8 cellular contexts compared by ENCODE assay signal in the genomic region with DNA sequence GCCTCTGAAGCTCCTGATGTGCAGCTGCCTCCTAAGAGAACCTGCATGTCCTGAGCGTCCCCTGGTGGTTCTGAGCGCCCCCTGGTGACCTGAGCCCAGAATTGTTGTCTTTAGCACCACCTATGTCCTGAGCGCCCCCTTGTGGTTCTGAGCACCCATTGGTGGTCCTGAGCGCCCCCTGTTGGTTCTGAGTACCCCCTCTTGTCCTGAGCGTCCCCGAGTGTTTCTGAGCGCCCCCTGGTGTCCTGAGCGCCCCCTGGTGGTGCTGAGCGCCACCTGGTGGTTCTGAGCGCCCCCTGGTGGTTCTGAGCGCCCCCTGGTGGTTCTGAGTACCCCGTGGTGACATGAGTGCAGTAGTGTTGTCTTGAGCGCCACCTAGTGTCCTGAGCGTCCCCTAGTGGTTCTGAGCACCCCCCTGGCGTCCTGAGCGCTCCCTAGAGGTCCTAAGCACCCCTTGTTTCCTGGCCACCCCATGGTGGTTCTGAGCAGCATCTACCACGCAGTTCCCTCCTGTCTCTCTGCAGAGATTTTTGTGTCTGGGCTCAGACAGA.
DNase-seq lines count a peak whose midpoint lies in the region; ATAC-seq, FAIRE-seq and TF ChIP-seq lines count a peak whose summit lies in the region.

No MANE protein-coding gene starts in this region.

- H2AFZ ChIP-seq in endothelial cell of umbilical vein (ENCODE audit: low read depth, low read length): no peak overlapping the region

- no TSS peak for BruUV-seq in endothelial cell of umbilical vein (replicated peaks; lab: Mats Ljungman, UMichigan)

- H3K27ac ChIP-seq in endothelial cell of umbilical vein (ENCODE audit: insufficient read depth, low read depth, low read length): no peak overlapping the region

- dilution Hi-C loops in endothelial cell of umbilical vein (cut with MboI; ENCODE audit: extremely low pct_ligation_motif_present, low sequenced_read_pairs): no loop called here

- peak; percentile 89 for ATAC-seq in GM21515 (IDR thresholded peaks at IDR 0.05; ENCODE audit: unreplicated experiment)

- H3K9me1 ChIP-seq in endothelial cell of umbilical vein (replicated peaks; ENCODE audit: control insufficient read depth, extremely low read depth, insufficient read depth, low read length): no peaks in the 10 kb centered on the region

- intact Hi-C loops in endothelial cell of umbilical vein (cut with micrococcal nuclease): no loop called here

- no peak for FAIRE-seq in endothelial cell of umbilical vein (lab: Jason Lieb, UNC)

- peaks cover 4% of the 10 kb centered on the region for H3K9me3 ChIP-seq in endothelial cell of umbilical vein (replicated peaks; ENCODE audit: control insufficient read depth, insufficient read depth, low read length)

- no peak overlapping the region for H3K4me2 ChIP-seq in endothelial cell of umbilical vein (ENCODE audit: insufficient read depth, low read length)

- CTCF ChIA-PET in endothelial cell of umbilical vein (lab: Charles Lee): no interaction called here

- peak; percentile 4 for DNase-seq in G401 (ENCODE audit: low spot score)
- DNase-seq in KBM-7: peak; percentile 79
- DNase-seq in activated CD4-positive, alpha-beta T cell treated with anti-CD3 and anti-CD28 coated beads, Interleukin-2, amount 50 U/mL, for 24 hours (ENCODE audit: low read depth in 1 of 2, low spot score in 1 of 2): peak; percentile 68 to 82
- DNase-seq in endothelial cell of umbilical vein (ENCODE audit: low read depth, low spot score): no peak
- peak; percentile 20 to 58 for DNase-seq in stimulated activated CD4-positive, alpha-beta T cell treated with anti-CD3 and anti-CD28 coated beads, Interleukin-1b, Interleukin-23, amount 100 ng/mL, for 1 hour (ENCODE audit: low read depth in 2 of 2)
- DNase-seq in NCI-H2196 treated with DMSO at 0.1 percent for 48 hours (lab: John Stamatoyannopoulos, UW; ENCODE audit: unreplicated experiment): no peak
- DNase-seq in SW 1271 (lab: John Stamatoyannopoulos, UW): no peak

- no peaks in the 10 kb centered on the region for H4K20me1 ChIP-seq in endothelial cell of umbilical vein (replicated peaks; ENCODE audit: control insufficient read depth, extremely low read depth, insufficient read depth, low read length)

- no peaks in the 10 kb centered on the region for H3K27me3 ChIP-seq in endothelial cell of umbilical vein (ENCODE audit: control insufficient read depth in 2 of 2, insufficient read depth in 2 of 2, low read length in 2 of 2)

- TF ChIP-seq CTCF in endothelial cell of umbilical vein (IDR thresholded peaks at IDR 0.05; ENCODE audit: extremely low read depth in 1 of 2, insufficient read depth in 1 of 2, low read depth in 1 of 2, low read length in 2 of 2): peak; percentile 27 to 51

- in situ Hi-C loops in G401 (cut with HindIII; ENCODE audit: low sequenced_read_pairs): no loop called here
- in situ Hi-C loops in KBM-7 (cut with MboI; ENCODE audit: low pct_unique_long_range_greater_than_20kb, low sequenced_read_pairs): no loop called here

- H3K36me3 ChIP-seq in endothelial cell of umbilical vein (ENCODE audit: control insufficient read depth in 2 of 2, extremely low read depth in 1 of 2, insufficient read depth in 2 of 2, low read length in 2 of 2): no peaks in the 10 kb centered on the region

- no peak for TF ChIP-seq POLR2A in endothelial cell of umbilical vein (IDR thresholded peaks at IDR 0.05; ENCODE audit: low read depth, low read length)

- no peaks in the 10 kb centered on the region for H3K4me1 ChIP-seq in endothelial cell of umbilical vein (ENCODE audit: control insufficient read depth, extremely low read depth, insufficient read depth, low read length)

- POLR2A ChIA-PET in endothelial cell of umbilical vein (lab: Charles Lee): no interaction called here

- H3K79me2 ChIP-seq in endothelial cell of umbilical vein (ENCODE audit: control insufficient read depth, insufficient read depth, low read length): no peaks in the 10 kb centered on the region

- H3K9ac ChIP-seq in endothelial cell of umbilical vein (replicated peaks; ENCODE audit: extremely low read depth, insufficient read depth, low read length): no peak overlapping the region

- no peak overlapping the region for H3K4me3 ChIP-seq in endothelial cell of umbilical vein (replicated peaks in 1 of 3; ENCODE audit: insufficient read depth in 1 of 3, low read depth in 1 of 3, low read length in 3 of 3)

TF ChIP-seq in endothelial cell of umbilical vein, 7 proteins besides CTCF, POLR2A, EP300 and RAD21:
- no peak for TF ChIP-seq MYC (IDR thresholded peaks at IDR 0.05; ENCODE audit: low read depth, low read length)
- TF ChIP-seq GATA2 (IDR thresholded peaks at IDR 0.05; ENCODE audit: insufficient read depth, insufficient read length, low read depth, low read length): no peak
- TF ChIP-seq, protein P1, sequence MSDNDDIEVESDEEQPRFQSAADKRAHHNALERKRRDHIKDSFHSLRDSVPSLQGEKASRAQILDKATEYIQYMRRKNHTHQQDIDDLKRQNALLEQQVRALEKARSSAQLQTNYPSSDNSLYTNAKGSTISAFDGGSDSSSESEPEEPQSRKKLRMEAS (IDR thresholded peaks at IDR 0.05; ENCODE audit: insufficient read depth, insufficient read length): no peak
- no peak for TF ChIP-seq EZH2 (IDR thresholded peaks at IDR 0.05; ENCODE audit: borderline replicate concordance, low read depth, low read length, severe bottlenecking)
- TF ChIP-seq POLR2AphosphoS5 (IDR thresholded peaks at IDR 0.05; ENCODE audit: insufficient read depth, low read depth, low read length): no peak
- TF ChIP-seq FOS (IDR thresholded peaks at IDR 0.05; ENCODE audit: borderline replicate concordance, insufficient read depth, low read length): no peak
- no peak for TF ChIP-seq JUN (IDR thresholded peaks at IDR 0.05; ENCODE audit: borderline replicate concordance, insufficient read depth, insufficient read length, low read depth)

Comparison
In these comparisons a context has a peak if more than half of its experiments do, and no peak if none do; other contexts are left out.
1. DNase-seq: peak in G401 (single experiment), KBM-7 (single experiment), activated CD4-positive, alpha-beta T cell treated with anti-CD3 and anti-CD28 coated beads, Interleukin-2, amount 50 U/mL, for 24 hours (2 of 2) and stimulated activated CD4-positive, alpha-beta T cell treated with anti-CD3 and anti-CD28 coated beads, Interleukin-1b, Interleukin-23, amount 100 ng/mL, for 1 hour (2 of 2); none in endothelial cell of umbilical vein (single experiment), NCI-H2196 treated with DMSO at 0.1 percent for 48 hours (single experiment) and SW 1271 (0 of 2).